ENCODE assay signal across 15 cellular contexts in the genomic region with DNA sequence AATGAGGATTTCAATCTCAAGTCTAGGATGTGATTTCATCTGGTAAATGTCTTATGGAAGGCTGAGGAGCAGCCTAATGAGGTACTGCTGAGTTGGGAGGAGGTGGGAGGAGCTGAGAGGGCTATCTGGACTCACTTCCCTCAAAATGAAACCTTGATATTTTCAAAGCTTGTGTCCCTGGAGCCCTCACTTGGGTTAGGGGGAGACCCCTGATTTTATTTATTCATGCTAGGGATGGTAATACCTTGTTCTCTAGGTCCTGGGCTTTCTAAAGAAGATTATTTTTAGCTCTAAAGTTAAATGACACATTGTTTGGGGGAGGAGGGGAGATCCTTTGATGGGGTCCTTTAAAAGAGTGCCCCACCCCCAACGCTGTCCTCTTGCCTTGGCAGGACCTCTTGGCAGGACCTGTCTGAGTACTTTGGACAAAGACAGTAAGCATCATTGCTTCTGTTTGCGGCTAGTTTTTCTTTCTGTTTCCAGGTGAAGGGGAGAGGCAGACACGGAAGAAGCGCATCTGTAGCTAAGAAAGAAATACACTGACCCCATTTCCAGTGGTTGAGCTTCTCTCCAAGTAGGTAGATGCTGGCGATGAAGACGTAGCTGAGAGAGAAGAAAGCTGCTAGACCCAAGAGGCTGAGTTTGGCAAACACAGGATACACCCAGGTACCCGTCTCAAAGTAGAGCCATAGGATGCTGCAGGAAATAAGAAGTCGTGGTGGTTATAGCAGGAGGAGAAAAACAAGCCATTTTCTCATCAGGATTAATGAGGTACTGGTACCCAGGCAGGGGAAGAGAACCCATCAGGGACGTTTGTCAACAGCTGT. TPM values are rescaled to one million over a fixed set of nuclear protein-coding genes. Genes with fewer than 3 reads are reported as not detected.
DNase-seq lines count a peak whose midpoint lies in the region; ATAC-seq and TF ChIP-seq lines count a peak whose summit lies in the region.
"Had no signal": no experiment of that assay in that cellular context is flagged by ENCODE, and none has a peak within 500 bp of the region (broad histone marks: within the 10 kb centered on the region; RNA-seq: fewer than 3 reads in every experiment).

No MANE protein-coding gene starts in this region.

- peak overlapping the region; percentile 67 to 83 (median 74) for H3K4me3 Mint-ChIP-seq in CD4-positive, alpha-beta memory T cell
- peak overlapping the region; percentile 77 for H3K4me3 Mint-ChIP-seq in activated naive CD8-positive, alpha-beta T cell
- H3K4me3 Mint-ChIP-seq: neural crest cell had no signal

- H3K36me3 ChIP-seq in CD4-positive, alpha-beta memory T cell (ENCODE audit: insufficient read depth, low read length) = no peaks in the 10 kb centered on the region
- H3K36me3 ChIP-seq: breast epithelium had no signal

- peak overlapping the region in 1 of 2 donors; percentile 7 for H3K4me3 ChIP-seq in CD4-positive, alpha-beta memory T cell (ENCODE audit: low read length in 2 of 2)
- H3K4me3 ChIP-seq: breast epithelium had no signal

- H3K27ac ChIP-seq in CD4-positive, alpha-beta memory T cell (ENCODE audit: low read depth, low read length) = peak overlapping the region; percentile 30
- H3K27ac ChIP-seq: breast epithelium had no signal

- POLR2A ChIA-PET in CD4-positive, alpha-beta memory T cell (lab: Charles Lee; ENCODE audit: partially characterized antibody) = interaction anchor here (1.7 to 3.9 kb wide), 4 partner anchors 8 to 286 kb away, joined by 6 to 41 read pairs (median 12); no protein-coding TSS in a partner anchor
- POLR2A ChIA-PET in HEK293T (lab: Yijun Ruan, JAX) = no interaction called here

- H3K27me3 Mint-ChIP-seq in CD4-positive, alpha-beta memory T cell = peaks cover 0 to 3% of the 10 kb centered on the region in 2 donors
- H3K27me3 Mint-ChIP-seq in activated naive CD8-positive, alpha-beta T cell = no peaks in the 10 kb centered on the region

- ATAC-seq in GM18867 (IDR thresholded peaks at IDR 0.05; ENCODE audit: unreplicated experiment) (peak; percentile 69), HG02870 (IDR thresholded peaks at IDR 0.05; ENCODE audit: unreplicated experiment) (peak; percentile 48), HG03139 (IDR thresholded peaks at IDR 0.05; ENCODE audit: unreplicated experiment) (no peak)
- ATAC-seq: HCT116 had no signal

- H3K4me1 Mint-ChIP-seq in CD4-positive, alpha-beta memory T cell = peaks cover 37 to 51% (median 40%) of the 10 kb centered on the region in 4 donors
- H3K4me1 Mint-ChIP-seq in activated naive CD8-positive, alpha-beta T cell (ENCODE audit: low read depth) = peaks cover 67% of the 10 kb centered on the region
- H3K4me1 Mint-ChIP-seq: neural crest cell had no signal

- peaks cover 5 to 11% of the 10 kb centered on the region in 2 donors for H3K36me3 Mint-ChIP-seq in CD4-positive, alpha-beta memory T cell
- peaks cover 38% of the 10 kb centered on the region for H3K36me3 Mint-ChIP-seq in activated naive CD8-positive, alpha-beta T cell

- CTCF ChIA-PET in CD4-positive, alpha-beta memory T cell (lab: Charles Lee; ENCODE audit: partially characterized antibody) = interaction anchor here (0.7 to 3.7 kb wide), 8 partner anchors 9 to 510 kb away, joined by 3 to 16 read pairs (median 5); no protein-coding TSS in a partner anchor
- CTCF ChIA-PET in HEK293T (lab: Yijun Ruan, JAX) = no interaction called here

- H3K27me3 ChIP-seq in CD4-positive, alpha-beta memory T cell (ENCODE audit: insufficient read depth, low read length) = no peaks in the 10 kb centered on the region
- H3K27me3 ChIP-seq: breast epithelium had no signal

- peak overlapping the region; percentile 33 to 95 (median 85) for H3K27ac Mint-ChIP-seq in CD4-positive, alpha-beta memory T cell
- H3K27ac Mint-ChIP-seq in activated naive CD8-positive, alpha-beta T cell = peak overlapping the region; percentile 94

- peaks cover 0 to 2% (median 0%) of the 10 kb centered on the region in 8 donors for H3K9me3 Mint-ChIP-seq in CD4-positive, alpha-beta memory T cell
- H3K9me3 Mint-ChIP-seq in activated naive CD8-positive, alpha-beta T cell (ENCODE audit: low read depth) = peaks cover 4% of the 10 kb centered on the region

- H3K4me1 ChIP-seq in CD4-positive, alpha-beta memory T cell (ENCODE audit: insufficient read depth, low read length) = peaks cover 26% of the 10 kb centered on the region
- H3K4me1 ChIP-seq: breast epithelium had no signal

- DNase-seq in CD4-positive, alpha-beta memory T cell = peak in 3 of 5 donors; percentile 22 to 44 (median 33)
- DNase-seq in NCI-H1092 treated with DMSO at 0.1 percent for 48 hours (lab: John Stamatoyannopoulos, UW) = no peak
- no peak for DNase-seq in NCI-H1436 treated with DMSO at 0.1 percent for 48 hours (lab: John Stamatoyannopoulos, UW)
- no peak for DNase-seq in HEK293T (ENCODE audit: extremely low spot score)
- DNase-seq: AML-193, NCI-H1694, NCI-H774, substantia nigra had no signal

- H3K9me3 ChIP-seq in CD4-positive, alpha-beta memory T cell (ENCODE audit: control insufficient read depth in 1 of 2, low read length in 2 of 2) = no peaks in the 10 kb centered on the region
- H3K9me3 ChIP-seq: breast epithelium had no signal

- intact Hi-C loops in CD4-positive, alpha-beta memory T cell (cut with micrococcal nuclease) = loop anchor here (1.0 kb wide), 1 partner anchor 9 kb away; no protein-coding TSS in a partner anchor

TF ChIP-seq in HEK293T, 16 proteins besides CTCF, POLR2A, EP300 and RAD21:
- no peak for TF ChIP-seq LEF1 (IDR thresholded peaks at IDR 0.05; ENCODE audit: borderline replicate concordance)
- no peak for TF ChIP-seq FOXK2 (IDR thresholded peaks at IDR 0.05)
- TF ChIP-seq, protein P1, sequence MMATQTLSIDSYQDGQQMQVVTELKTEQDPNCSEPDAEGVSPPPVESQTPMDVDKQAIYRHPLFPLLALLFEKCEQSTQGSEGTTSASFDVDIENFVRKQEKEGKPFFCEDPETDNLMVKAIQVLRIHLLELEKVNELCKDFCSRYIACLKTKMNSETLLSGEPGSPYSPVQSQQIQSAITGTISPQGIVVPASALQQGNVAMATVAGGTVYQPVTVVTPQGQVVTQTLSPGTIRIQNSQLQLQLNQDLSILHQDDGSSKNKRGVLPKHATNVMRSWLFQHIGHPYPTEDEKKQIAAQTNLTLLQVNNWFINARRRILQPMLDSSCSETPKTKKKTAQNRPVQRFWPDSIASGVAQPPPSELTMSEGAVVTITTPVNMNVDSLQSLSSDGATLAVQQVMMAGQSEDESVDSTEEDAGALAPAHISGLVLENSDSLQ (IDR thresholded peaks at IDR 0.05) = no peak
- no peak for TF ChIP-seq CTBP1 (IDR thresholded peaks at IDR 0.05; ENCODE audit: borderline replicate concordance)
- TF ChIP-seq SUZ12 (IDR thresholded peaks at IDR 0.05) = no peak
- no peak for TF ChIP-seq ZNF384 (IDR thresholded peaks at IDR 0.05)
- no peak for TF ChIP-seq NFRKB (IDR thresholded peaks at IDR 0.05)
- TF ChIP-seq BHLHE40 (IDR thresholded peaks at IDR 0.05; ENCODE audit: borderline replicate concordance) = no peak
- no peak for TF ChIP-seq FOXM1 (IDR thresholded peaks at IDR 0.05; ENCODE audit: borderline replicate concordance)

RNA-seq across cellular contexts. Expression of gene ADTRP, which starts 55.6 kb away (rescaled TPM):
- 1 to 10 TPM; 7.0 to 8.0 TPM for total RNA-seq in CD4-positive, alpha-beta memory T cell
- polyA plus RNA-seq in CD4-positive, alpha-beta memory T cell = 10 to 100 TPM; 15.8 to 41.9 TPM
- total RNA-seq: neural crest cell had no signal

Comparison
In these comparisons a context has a peak if more than half of its experiments do, and no peak if none do; other contexts are left out.
1. DNase-seq: peak in CD4-positive, alpha-beta memory T cell (3 of 5); none in NCI-H1092 treated with DMSO at 0.1 percent for 48 hours (single experiment), NCI-H1436 treated with DMSO at 0.1 percent for 48 hours (single experiment) and HEK293T (single experiment).